8 cellular contexts compared by ENCODE assay signal in genomic region chr4:74874785-74875367, GRCh38. TPM values are rescaled to one million over a fixed set of nuclear protein-coding genes. Genes with fewer than 3 reads are reported as not detected.
DNase-seq lines count a peak whose midpoint lies in the region; ATAC-seq, FAIRE-seq and TF ChIP-seq lines count a peak whose summit lies in the region.

No MANE protein-coding gene starts in this region.

- H3K36me3 ChIP-seq in endothelial cell of umbilical vein (ENCODE audit: control insufficient read depth in 2 of 2, extremely low read depth in 1 of 2, insufficient read depth in 2 of 2, low read length in 2 of 2): no peaks in the 10 kb centered on the region
- H3K36me3 ChIP-seq in mesendoderm (ENCODE audit: control insufficient read depth, insufficient read depth, low read length): no peaks in the 10 kb centered on the region
- no peaks in the 10 kb centered on the region for H3K36me3 ChIP-seq in aorta (ENCODE audit: control insufficient read depth in 1 of 2, insufficient read depth in 2 of 2, low read length in 1 of 2)

- intact Hi-C loops in endothelial cell of umbilical vein (cut with micrococcal nuclease): loop anchor here (1.0 to 10.0 kb wide), 3 partner anchors 415 to 600 kb away; no protein-coding TSS in a partner anchor
- intact Hi-C loops in aorta (cut with DNase I): loop anchor here (5.0 to 10.0 kb wide), 3 partner anchors 57 to 617 kb away; partner anchors contain the start of gene PARM1 (in 2 of the 2)

- no peaks in the 10 kb centered on the region for H3K9me3 Mint-ChIP-seq in H9

- H4K8ac ChIP-seq in H9 (replicated peaks; ENCODE audit: insufficient read length, low read depth, low read length) (no peak overlapping the region), mesendoderm (ENCODE audit: low read depth, low read length) (no peak overlapping the region)

- H2BK5ac ChIP-seq in H9 (ENCODE audit: insufficient read length, low read length): no peak overlapping the region
- no peak overlapping the region for H2BK5ac ChIP-seq in mesendoderm (ENCODE audit: low read length)

- H4K5ac ChIP-seq in H9 (ENCODE audit: insufficient read length, low read depth, low read length): no peak overlapping the region
- H4K5ac ChIP-seq in mesendoderm (ENCODE audit: low read length): no peak overlapping the region

- H3K9me3 ChIP-seq in H9 (ENCODE audit: control insufficient read depth, low read depth, low read length): no peaks in the 10 kb centered on the region
- H3K9me3 ChIP-seq in endothelial cell of umbilical vein (replicated peaks; ENCODE audit: control insufficient read depth, insufficient read depth, low read length): no peaks in the 10 kb centered on the region
- H3K9me3 ChIP-seq in aorta (ENCODE audit: control insufficient read depth, low read length): no peaks in the 10 kb centered on the region

- no peaks in the 10 kb centered on the region for H3K27me3 ChIP-seq in H9 (ENCODE audit: insufficient read depth, low read length)
- peaks cover 1 to 9% of the 10 kb centered on the region in 2 experiments for H3K27me3 ChIP-seq in endothelial cell of umbilical vein (ENCODE audit: control insufficient read depth in 2 of 2, insufficient read depth in 2 of 2, low read length in 2 of 2)
- no peaks in the 10 kb centered on the region for H3K27me3 ChIP-seq in mesendoderm (ENCODE audit: insufficient read depth, low read length, poor library complexity)
- no peaks in the 10 kb centered on the region for H3K27me3 ChIP-seq in aorta (ENCODE audit: control insufficient read depth in 1 of 2, insufficient read depth in 2 of 2, low read length in 1 of 2)

- H3K4me3 ChIP-seq in AG04449 (ENCODE audit: low read depth, low read length) (no peak overlapping the region), endothelial cell of umbilical vein (replicated peaks in 1 of 3; ENCODE audit: insufficient read depth in 1 of 3, low read depth in 1 of 3, low read length in 3 of 3) (no peak overlapping the region), mesendoderm (ENCODE audit: low read length) (no peak overlapping the region), aorta (ENCODE audit: low read length in 2 of 2) (no peak overlapping the region)

- H3K4me1 ChIP-seq in H9 (ENCODE audit: insufficient read depth, low read length) (no peaks in the 10 kb centered on the region), endothelial cell of umbilical vein (ENCODE audit: control insufficient read depth, extremely low read depth, insufficient read depth, low read length) (peaks cover 2% of the 10 kb centered on the region), mesendoderm (ENCODE audit: control insufficient read depth, low read depth, low read length) (no peaks in the 10 kb centered on the region), aorta (ENCODE audit: control insufficient read depth in 1 of 2, insufficient read depth in 2 of 2, low read length in 2 of 2) (peaks cover 0 to 10% of the 10 kb centered on the region in 2 donors)

- no peak overlapping the region for H3K14ac ChIP-seq in H9 (ENCODE audit: insufficient read depth, low read length)

- no peak overlapping the region for H3K4ac ChIP-seq in H9 (ENCODE audit: low read depth, low read length)
- no peak overlapping the region for H3K4ac ChIP-seq in mesendoderm (ENCODE audit: low read depth, low read length)

- no peaks in the 10 kb centered on the region for H3K27me3 Mint-ChIP-seq in H9 (ENCODE audit: low read depth)

- no peak overlapping the region for H3K4me3 Mint-ChIP-seq in H9

- DNase-seq in AG04449 (ENCODE audit: low read depth, low spot score) (peak; percentile 29), GM04504 (ENCODE audit: low read depth) (peak; percentile 46), H9 (peak; percentile 31), LoVo (ENCODE audit: low spot score) (peak; percentile 79), SHP77 treated with DMSO at 0.1 percent for 48 hours (lab: John Stamatoyannopoulos, UW) (peak; percentile 59), endothelial cell of umbilical vein (ENCODE audit: low read depth, low spot score) (peak; percentile 67), mesendoderm (peak; percentile 85), aorta (no peak)

- POLR2A ChIA-PET in AG04449 (lab: Yijun Ruan, JAX) (no interaction called here), endothelial cell of umbilical vein (lab: Charles Lee) (no interaction called here)

- H3K9me1 ChIP-seq in endothelial cell of umbilical vein (replicated peaks; ENCODE audit: control insufficient read depth, extremely low read depth, insufficient read depth, low read length): no peaks in the 10 kb centered on the region

- H2BK15ac ChIP-seq in H9 (ENCODE audit: low read depth, low read length): no peak overlapping the region
- H2BK15ac ChIP-seq in mesendoderm (replicated peaks; ENCODE audit: low read depth): no peak overlapping the region

- BruUV-seq in endothelial cell of umbilical vein (replicated peaks; lab: Mats Ljungman, UMichigan): no TSS peak

- H2BK20ac ChIP-seq in H9 (ENCODE audit: low read depth, low read length, poor library complexity, severe bottlenecking): no peak overlapping the region

- H3K23ac ChIP-seq in H9 (ENCODE audit: insufficient read length, low read depth, low read length): no peak overlapping the region
- H3K23ac ChIP-seq in mesendoderm (ENCODE audit: low read length): no peak overlapping the region

- peak; percentile 95 for ATAC-seq in aorta (ENCODE audit: low FRiP score)

- H2BK120ac ChIP-seq in H9 (ENCODE audit: low read depth, low read length, poor library complexity, severe bottlenecking) (no peak overlapping the region), mesendoderm (ENCODE audit: low read depth, low read length) (no peak overlapping the region)

- no peak overlapping the region for H3K56ac ChIP-seq in H9 (ENCODE audit: insufficient read length, low read depth, low read length)
- no peak overlapping the region for H3K56ac ChIP-seq in mesendoderm (ENCODE audit: low read length)

- H3K27ac ChIP-seq in H9 (ENCODE audit: insufficient read length, low read depth, low read length): no peak overlapping the region
- no peak overlapping the region for H3K27ac ChIP-seq in endothelial cell of umbilical vein (ENCODE audit: insufficient read depth, low read depth, low read length)
- no peak overlapping the region for H3K27ac ChIP-seq in mesendoderm (ENCODE audit: low read depth, low read length)
- peak overlapping the region in 1 of 2 donors; percentile 39 for H3K27ac ChIP-seq in aorta (ENCODE audit: low read depth in 1 of 2, low read length in 2 of 2)

- WGBS in H9 (ENCODE audit: extremely low coverage, insufficient read length, low lambda C conversion rate): no CpG with 5 or more reads among the region's 1 CpG
- no CpG with 5 or more reads among the region's 1 CpG for WGBS in mesendoderm (ENCODE audit: extremely low coverage, insufficient coverage, low lambda C conversion rate)
- WGBS in aorta, 2 donors: 3 to 17% methylated on average over 1 of the region's 1 CpG

- no peaks in the 10 kb centered on the region for H3K23me2 ChIP-seq in H9 (ENCODE audit: insufficient read length, low read depth, low read length, poor library complexity, severe bottlenecking)

- CTCF ChIA-PET in AG04449 (lab: Yijun Ruan, JAX) (interaction anchor here (0.7 to 2.7 kb wide), 10 partner anchors 8 to 974 kb away, joined by 3 to 14 read pairs (median 4); no protein-coding TSS in a partner anchor), endothelial cell of umbilical vein (lab: Charles Lee) (interaction anchor here (0.6 to 4.8 kb wide), 30 partner anchors 8 to 973 kb away, joined by 3 to 47 read pairs (median 4); no protein-coding TSS in a partner anchor)

- H2AK5ac ChIP-seq in H9 (ENCODE audit: insufficient read length, low read length): no peak overlapping the region
- H2AK5ac ChIP-seq in mesendoderm (ENCODE audit: low read length): no peak overlapping the region

- no peaks in the 10 kb centered on the region for H3K79me1 ChIP-seq in H9 (ENCODE audit: insufficient read depth, low read depth, low read length, poor library complexity, severe bottlenecking)
- H3K79me1 ChIP-seq in mesendoderm (ENCODE audit: low read length): no peaks in the 10 kb centered on the region

- no peak overlapping the region for H3K9ac ChIP-seq in H9 (ENCODE audit: extremely low read depth, insufficient read length, low read length)
- no peak overlapping the region for H3K9ac ChIP-seq in endothelial cell of umbilical vein (replicated peaks; ENCODE audit: extremely low read depth, insufficient read depth, low read length)
- H3K9ac ChIP-seq in mesendoderm (ENCODE audit: low read length): no peak overlapping the region

- H4K91ac ChIP-seq in H9 (ENCODE audit: insufficient read length, low read depth, low read length): no peak overlapping the region

- no peak overlapping the region for H2BK12ac ChIP-seq in H9 (ENCODE audit: insufficient read length, low read depth, low read length)

- no peaks in the 10 kb centered on the region for H3K36me3 Mint-ChIP-seq in H9 (ENCODE audit: insufficient read depth in 1 of 3, low read depth in 3 of 3)

- H3K4me1 Mint-ChIP-seq in H9: no peaks in the 10 kb centered on the region

- TF ChIP-seq POLR2A in endothelial cell of umbilical vein (IDR thresholded peaks at IDR 0.05; ENCODE audit: low read depth, low read length): no peak

- no peak overlapping the region for H3K18ac ChIP-seq in H9 (ENCODE audit: insufficient read length, low read depth, low read length)
- no peak overlapping the region for H3K18ac ChIP-seq in mesendoderm (ENCODE audit: low read length)

- no peak overlapping the region for H3K27ac Mint-ChIP-seq in H9

- dilution Hi-C loops in endothelial cell of umbilical vein (cut with MboI; ENCODE audit: extremely low pct_ligation_motif_present, low sequenced_read_pairs): no loop called here

- H3K4me2 ChIP-seq in H9 (ENCODE audit: insufficient read depth, insufficient read length, low read length) (no peak overlapping the region), endothelial cell of umbilical vein (ENCODE audit: insufficient read depth, low read length) (no peak overlapping the region), mesendoderm (ENCODE audit: low read length) (no peak overlapping the region)

- H4K20me1 ChIP-seq in H9 (ENCODE audit: control insufficient read depth, insufficient read depth, insufficient read length) (no peaks in the 10 kb centered on the region), endothelial cell of umbilical vein (replicated peaks; ENCODE audit: control insufficient read depth, extremely low read depth, insufficient read depth, low read length) (no peaks in the 10 kb centered on the region)

- FAIRE-seq in endothelial cell of umbilical vein (lab: Jason Lieb, UNC): peak; percentile 64

- H3K79me2 ChIP-seq in H9 (ENCODE audit: insufficient read depth, low read length): no peaks in the 10 kb centered on the region
- H3K79me2 ChIP-seq in endothelial cell of umbilical vein (ENCODE audit: control insufficient read depth, insufficient read depth, low read length): no peaks in the 10 kb centered on the region
- no peaks in the 10 kb centered on the region for H3K79me2 ChIP-seq in mesendoderm (ENCODE audit: control insufficient read depth, insufficient read depth, low read length)

- no peak overlapping the region for H2AFZ ChIP-seq in H9 (ENCODE audit: low read length)
- H2AFZ ChIP-seq in endothelial cell of umbilical vein (ENCODE audit: low read depth, low read length): no peak overlapping the region

- peak; percentile 78 for TF ChIP-seq CTCF in AG04449 (IDR thresholded peaks at IDR 0.05; ENCODE audit: insufficient read depth, low read length, missing control alignments)
- peak; percentile 96 for TF ChIP-seq CTCF in H9 (conservative IDR thresholded peaks at IDR 0.05)
- TF ChIP-seq CTCF in endothelial cell of umbilical vein (IDR thresholded peaks at IDR 0.05; ENCODE audit: extremely low read depth in 1 of 2, insufficient read depth in 1 of 2, low read depth in 1 of 2, low read length in 2 of 2): peak; percentile 72 to 89

- no peak overlapping the region for H3T11ph ChIP-seq in H9 (ENCODE audit: low read length)

RNA-seq across cellular contexts. Expression of gene PARM1, which starts 58.0 kb away (rescaled TPM):
- total RNA-seq in H9 (2021) (1.4 and 2.0 TPM in 2 replicates), endothelial cell of umbilical vein (not detected in 2 replicates), aorta (100 to 1,000 TPM in 1 of 2 donors, 10 to 100 TPM in 1; 48.5 to 202 TPM)
- polyA plus RNA-seq in endothelial cell of umbilical vein (0.01 and 0.02 TPM in 2 replicates), aorta (100 to 1,000 TPM in 1 of 2 donors, 10 to 100 TPM in 1; 42.6 to 112 TPM)
- 0.01 and 0.03 TPM in 2 replicates for polyA plus RNA-seq in endothelial cell of umbilical vein (2011; cell fraction: cytosol; rRNA removed)
- polyA plus RNA-seq in endothelial cell of umbilical vein (2011; cell fraction: nucleus; rRNA removed): 0.03 TPM in 1 of 2 replicates, not detected in the other
- polyA plus RNA-seq in endothelial cell of umbilical vein (2012): 0.04 and 0.05 TPM in 2 replicates
- polyA minus RNA-seq in endothelial cell of umbilical vein: 0.05 TPM in 1 of 2 replicates, not detected in the other
- not detected for polyA minus RNA-seq in endothelial cell of umbilical vein (2011; cell fraction: cytosol; rRNA and poly(A)+ RNA removed)
- polyA minus RNA-seq in endothelial cell of umbilical vein (2011; cell fraction: nucleus; rRNA and poly(A)+ RNA removed): not detected in 2 replicates
- 2.4 TPM for polyA plus RNA-seq in mesendoderm (2013, experiment 1 of 2)
- polyA plus RNA-seq in mesendoderm (2013, experiment 2 of 2): 2.7 TPM

Comparison
In these comparisons a context has a peak if more than half of its experiments do, and no peak if none do; other contexts are left out.
1. DNase-seq: peak in AG04449 (single experiment), GM04504 (single experiment), H9 (single experiment), LoVo (single experiment), SHP77 treated with DMSO at 0.1 percent for 48 hours (single experiment), endothelial cell of umbilical vein (single experiment) and mesendoderm (single experiment); none in aorta (0 of 2).
2. RNA of gene PARM1, which starts 58.0 kb away (total RNA-seq): 48.5 to 202 TPM in aorta; 1.4 to 2.0 TPM in H9 and not detected in endothelial cell of umbilical vein; every median in the first group is over 10 times any median in the second.
3. Peak in every context shown above with its lines, with median percentiles within 50 percentile points of each other: CTCF ChIP-seq.